Comparison of ENCODE assay signal across 8 cellular contexts in genomic region chr4:157854819-157855218, GRCh38.
"Had no signal": no experiment of that assay in that cellular context is flagged by ENCODE, and none has a peak within 500 bp of the region (broad histone marks: within the 10 kb centered on the region; RNA-seq: fewer than 3 reads in every experiment).

No MANE protein-coding gene starts in this region.

- FAIRE-seq: H1, H54, HTR-8/SVneo had no signal

- H3K36me3 Mint-ChIP-seq: IgD-negative memory B cell had no signal

- H3K4me1 Mint-ChIP-seq: IgD-negative memory B cell had no signal

- H3K9ac ChIP-seq: GM23248 had no signal

- H2AFZ ChIP-seq: GM23248 had no signal

- H3K4me3 Mint-ChIP-seq: H9, IgD-negative memory B cell had no signal

- H3K27ac Mint-ChIP-seq: IgD-negative memory B cell had no signal

- DNase-seq: GM23248, H9, HCEC 1CT, KG1 had no signal

- H3K27ac ChIP-seq: GM23248 had no signal

- H3K4me3 ChIP-seq: GM23248 had no signal

- H3K27me3 Mint-ChIP-seq: IgD-negative memory B cell had no signal
